In genomic region chr18:50560681-50561629, GRCh38 we compare ENCODE assay signal across 8 cellular contexts. TPM values are rescaled to one million over a fixed set of nuclear protein-coding genes. Genes with fewer than 3 reads are reported as not detected.
DNase-seq lines count a peak whose midpoint lies in the region; ATAC-seq and TF ChIP-seq lines count a peak whose summit lies in the region.

No MANE protein-coding gene starts in this region.

- TF ChIP-seq CTCF in GM10248 (IDR thresholded peaks at IDR 0.05; ENCODE audit: control extremely low read depth, extremely low read depth, low read depth, missing control alignments): no peak
- TF ChIP-seq CTCF in epithelial cell of esophagus (IDR thresholded peaks at IDR 0.05; ENCODE audit: insufficient read depth, low read depth, low read length, missing control alignments): no peak
- no peak for TF ChIP-seq CTCF in neural cell (IDR thresholded peaks at IDR 0.05; ENCODE audit: poor library complexity, severe bottlenecking)

- peak overlapping the region; percentile 87 for H3K9ac ChIP-seq in neural cell (ENCODE audit: low read length)

- peaks cover 27% of the 10 kb centered on the region for H3K79me2 ChIP-seq in neural cell (replicated peaks; ENCODE audit: insufficient read depth, low read length)

- DNase-seq in GM10248 (ENCODE audit: extremely low spot score) (peak; percentile 18), NCI-H526 (lab: John Stamatoyannopoulos, UW) (peak; percentile 42 to 67), epithelial cell of esophagus (ENCODE audit: low read depth) (no peak), LoVo (ENCODE audit: low spot score) (no peak), NCI-H187 (lab: John Stamatoyannopoulos, UW) (no peak)

- no peaks in the 10 kb centered on the region for H3K9me2 ChIP-seq in neural cell (ENCODE audit: insufficient read depth, low read length)

- peaks cover 6% of the 10 kb centered on the region for H3K27me3 ChIP-seq in neural cell (ENCODE audit: insufficient read depth, low read depth, low read length)

- peak; percentile 9 for TF ChIP-seq EP300 in neural cell (conservative IDR thresholded peaks at IDR 0.05; ENCODE audit: poor library complexity, severe bottlenecking)

- TF ChIP-seq RAD21 in neural cell (conservative IDR thresholded peaks at IDR 0.05): no peak

- peak overlapping the region; percentile 43 for H3K4me2 ChIP-seq in neural cell (ENCODE audit: low read length)

- no peaks in the 10 kb centered on the region for H3K9me3 ChIP-seq in neural cell (ENCODE audit: low read length)

- H3K4me3 ChIP-seq in epithelial cell of esophagus (ENCODE audit: low read length): peak overlapping the region; percentile 41
- H3K4me3 ChIP-seq in neural cell (ENCODE audit: low read length): peak overlapping the region; percentile 99

- CTCF ChIA-PET in GM10248 (lab: Yijun Ruan, JAX): no interaction called here

- H3K36me3 ChIP-seq in neural cell (ENCODE audit: insufficient read depth, low read length): no peaks in the 10 kb centered on the region

- peaks cover 4% of the 10 kb centered on the region for H3F3A ChIP-seq in neural cell (ENCODE audit: insufficient read depth, low read length, poor library complexity, severe bottlenecking)

- POLR2A ChIA-PET in GM10248 (lab: Yijun Ruan, JAX): no interaction called here

- no peaks in the 10 kb centered on the region for H4K20me1 ChIP-seq in neural cell (ENCODE audit: insufficient read depth)

- ATAC-seq in GM18861 (IDR thresholded peaks at IDR 0.05; ENCODE audit: unreplicated experiment) (no peak), HG03135 (IDR thresholded peaks at IDR 0.05; ENCODE audit: unreplicated experiment) (no peak)

- H2AFZ ChIP-seq in neural cell (ENCODE audit: low read depth, low read length): peak overlapping the region; percentile 95

- peak overlapping the region; percentile 60 for H3K27ac ChIP-seq in neural cell (ENCODE audit: low read length)

TF ChIP-seq in neural cell, 6 proteins besides CTCF, POLR2A, EP300 and RAD21:
- no peak for TF ChIP-seq REST (IDR thresholded peaks at IDR 0.05; ENCODE audit: borderline replicate concordance)
- TF ChIP-seq EZH2 (IDR thresholded peaks at IDR 0.05; ENCODE audit: borderline replicate concordance, insufficient read depth, low read length, poor library complexity, severe bottlenecking): no peak
- TF ChIP-seq POLR2AphosphoS5 (IDR thresholded peaks at IDR 0.05): peak; percentile 65
- peak; percentile 25 for TF ChIP-seq SMC3 (conservative IDR thresholded peaks at IDR 0.05; ENCODE audit: poor library complexity)
- TF ChIP-seq TAF1 (IDR thresholded peaks at IDR 0.05; ENCODE audit: low read depth): peak; percentile 50
- TF ChIP-seq MXI1 (conservative IDR thresholded peaks at IDR 0.05; ENCODE audit: poor library complexity, severe bottlenecking): peak; percentile 57

RNA-seq across cellular contexts. Expression of gene MAPK4, which starts 1.1 kb away (rescaled TPM):
- polyA plus RNA-seq in neural cell: 12.7 and 16.9 TPM in 2 replicates
- polyA minus RNA-seq in neural cell: 46.1 and 48.2 TPM in 2 replicates

Comparison
In these comparisons a context has a peak if more than half of its experiments do, and no peak if none do; other contexts are left out.
1. DNase-seq: peak in GM10248 (single experiment) and NCI-H526 (2 of 2); none in epithelial cell of esophagus (single experiment), LoVo (single experiment) and NCI-H187 (0 of 2).